30 cellular contexts compared by ENCODE assay signal in genomic region chr16:57912529-57913260, GRCh38. TPM values are rescaled to one million over a fixed set of nuclear protein-coding genes. Genes with fewer than 3 reads are reported as not detected.
DNase-seq lines count a peak whose midpoint lies in the region; ATAC-seq, FAIRE-seq and TF ChIP-seq lines count a peak whose summit lies in the region.
"Had no signal": no experiment of that assay in that cellular context is flagged by ENCODE, and none has a peak within 500 bp of the region (broad histone marks: within the 10 kb centered on the region; RNA-seq: fewer than 3 reads in every experiment).

No MANE protein-coding gene starts in this region.

- H3K79me1 ChIP-seq in mesendoderm (ENCODE audit: low read length): no peaks in the 10 kb centered on the region

- no peak overlapping the region for H4K8ac ChIP-seq in mesendoderm (ENCODE audit: low read depth, low read length)

- CTCF ChIA-PET in HEK293 (lab: Yijun Ruan, JAX): interaction anchor here (0.6 kb wide), 1 partner anchor 49 kb away, joined by 3 read pairs; no protein-coding TSS in a partner anchor
- CTCF ChIA-PET in GM12878 (lab: Yijun Ruan, JAX): no interaction called here

- no peak overlapping the region for H2BK5ac ChIP-seq in mesendoderm (ENCODE audit: low read length)

- intact Hi-C loops in GM12878 (cut with micrococcal nuclease; ENCODE audit: unreplicated experiment): no loop called here

- TF ChIP-seq CTCF in HEK293 (tag by site-specific recombination; IDR thresholded peaks at IDR 0.05) (no peak), GM12878 (IDR thresholded peaks at IDR 0.05 in 2 of 3, conservative IDR thresholded peaks at IDR 0.05 in 1 of 3; ENCODE audit: control insufficient read depth in 2 of 3, extremely low read depth in 1 of 3, insufficient read depth in 1 of 3, low read depth in 3 of 3, low read length in 3 of 3) (no peak), GM20000 (IDR thresholded peaks at IDR 0.05; ENCODE audit: extremely low read depth, missing control alignments) (no peak)

- WGBS in GM12878 (ENCODE audit: insufficient coverage, insufficient replicate concordance, low lambda C conversion rate, missing lambda C conversion rate): 52% methylated on average over 16 of the region's 16 CpGs
- WGBS in mesendoderm (ENCODE audit: extremely low coverage, insufficient coverage, low lambda C conversion rate): 100% methylated on average over 1 of the region's 16 CpGs

- no peak overlapping the region for H2AK5ac ChIP-seq in mesendoderm (ENCODE audit: low read length)

- FAIRE-seq in GM12878 (lab: Jason Lieb, UNC) (no peak), urothelium cell line (lab: Jason Lieb, UNC) (peak; percentile 98)
- FAIRE-seq: A549, GM18507 had no signal

- RAD21 ChIA-PET in GM12878 (lab: Charles Lee; ENCODE audit: unreplicated experiment): no interaction called here

- H3K4me2 ChIP-seq in GM12878 (ENCODE audit: control insufficient read depth, insufficient read depth) (no peak overlapping the region), mesendoderm (ENCODE audit: low read length) (no peak overlapping the region)
- H3K4me2 ChIP-seq: A549; BLaER1 treated with 17β-estradiol and CSF1 and Interleukin-3, amounts not matched to agents 10 nM and 100 nM had no signal

- H3K9me3 ChIP-seq in HEK293 (ENCODE audit: control insufficient read depth, insufficient read depth, low read depth, low read length) (no peaks in the 10 kb centered on the region), GM12878 (replicated peaks; ENCODE audit: control insufficient read depth, insufficient read depth, low read length) (no peaks in the 10 kb centered on the region)
- H3K9me3 ChIP-seq: A549; BLaER1 treated with 17β-estradiol and CSF1 and Interleukin-3, amounts not matched to agents 10 nM and 100 nM; Caco-2; HAP-1; SJSA1 had no signal

- H3K18ac ChIP-seq in mesendoderm (ENCODE audit: low read length): no peak overlapping the region

- no peak overlapping the region for H2AFZ ChIP-seq in GM12878 (ENCODE audit: control insufficient read depth, low read depth, low read length)
- H2AFZ ChIP-seq: GM23248 had no signal

- no peaks in the 10 kb centered on the region for H4K20me1 ChIP-seq in GM12878 (ENCODE audit: control insufficient read depth, insufficient read depth)

- H3K79me2 ChIP-seq in GM12878 (ENCODE audit: control insufficient read depth, insufficient read depth, low read length) (no peaks in the 10 kb centered on the region), mesendoderm (ENCODE audit: control insufficient read depth, insufficient read depth, low read length) (no peaks in the 10 kb centered on the region)

- POLR2A ChIA-PET in HEK293 (lab: Yijun Ruan, JAX) (no interaction called here), GM12878 (lab: Charles Lee) (no interaction called here)

- H4K5ac ChIP-seq in mesendoderm (ENCODE audit: low read length): no peak overlapping the region

- H3K36me3 ChIP-seq in HEK293 (ENCODE audit: control insufficient read depth in 2 of 2, insufficient read depth in 1 of 2, low read length in 2 of 2): no peaks in the 10 kb centered on the region
- no peaks in the 10 kb centered on the region for H3K36me3 ChIP-seq in GM12878 (ENCODE audit: control insufficient read depth in 2 of 2, insufficient read depth in 2 of 2, low read length in 1 of 2)
- H3K36me3 ChIP-seq in mesendoderm (ENCODE audit: control insufficient read depth, insufficient read depth, low read length): no peaks in the 10 kb centered on the region
- H3K36me3 ChIP-seq: BLaER1 treated with 17β-estradiol and CSF1 and Interleukin-3, amounts not matched to agents 10 nM and 100 nM; HAP-1; SJSA1 had no signal

- TF ChIP-seq POLR2A in GM12878 (IDR thresholded peaks at IDR 0.05; ENCODE audit: low read depth, low read length): no peak

- H3K9ac ChIP-seq in GM12878 (ENCODE audit: control insufficient read depth, insufficient read depth, low read length) (no peak overlapping the region), mesendoderm (ENCODE audit: low read length) (no peak overlapping the region)
- H3K9ac ChIP-seq: BLaER1 treated with 17β-estradiol and CSF1 and Interleukin-3, amounts not matched to agents 10 nM and 100 nM; GM23248 had no signal

- no TSS peak for BruUV-seq in GM12878 (replicated peaks; lab: Mats Ljungman, UMichigan)

- H2BK15ac ChIP-seq in mesendoderm (replicated peaks; ENCODE audit: low read depth): no peak overlapping the region

- H3K4ac ChIP-seq in mesendoderm (ENCODE audit: low read depth, low read length): no peak overlapping the region

- H3K27ac ChIP-seq in HEK293 (ENCODE audit: extremely low read depth, low read depth, low read length) (no peak overlapping the region), GM12878 (ENCODE audit: control insufficient read depth, insufficient read depth) (no peak overlapping the region), mesendoderm (ENCODE audit: low read depth, low read length) (no peak overlapping the region)
- H3K27ac ChIP-seq: A549; BLaER1 treated with 17β-estradiol and CSF1 and Interleukin-3, amounts not matched to agents 10 nM and 100 nM; GM23248; SJSA1 had no signal

- H3K27me3 ChIP-seq in GM12878 (replicated peaks in 1 of 2; ENCODE audit: control insufficient read depth in 2 of 2, insufficient read depth in 2 of 2, low read length in 1 of 2) (no peaks in the 10 kb centered on the region; a peak in 2 of 4 replicates), mesendoderm (ENCODE audit: insufficient read depth, low read length, poor library complexity) (no peaks in the 10 kb centered on the region)
- H3K27me3 ChIP-seq: SJSA1 had no signal

- no peak overlapping the region for H3K4me3 ChIP-seq in HEK293 (ENCODE audit: low read depth, low read length)
- H3K4me3 ChIP-seq in GM12878: no peak overlapping the region
- no peak overlapping the region for H3K4me3 ChIP-seq in mesendoderm (ENCODE audit: low read length)
- H3K4me3 ChIP-seq: A549; BLaER1 treated with 17β-estradiol and CSF1 and Interleukin-3, amounts not matched to agents 10 nM and 100 nM; GM23248; HAP-1; SJSA1 had no signal

- TF ChIP-seq RAD21 in GM12878 (IDR thresholded peaks at IDR 0.05; ENCODE audit: insufficient read depth, low read depth, low read length): no peak

- ATAC-seq in GM12878 (no peak), GM18502 (IDR thresholded peaks at IDR 0.05; ENCODE audit: poor library complexity, unreplicated experiment) (no peak)
- ATAC-seq: A549, T-cell had no signal

- H3K23ac ChIP-seq in mesendoderm (ENCODE audit: low read length): no peak overlapping the region

- DNase-seq in GM12878 (ENCODE audit: low read depth, low spot score) (no peak), mesendoderm (peak; percentile 13), urothelium cell line (ENCODE audit: low spot score) (no peak), GM20000 (ENCODE audit: low spot score) (no peak)
- no peak for DNase-seq in stimulated activated CD4-positive, alpha-beta T cell treated with anti-CD3 and anti-CD28 coated beads, Interleukin-2, amount 100 ng/mL, for 24 hours
- DNase-seq: AML-193; CD4-positive, alpha-beta memory T cell; DMS 273 treated with DMSO at 0.1 percent for 48 hours; DMS79; EL; GDM1; GM23248; NCI-H1417; NCI-H1694; NCI-H2029 treated with DMSO at 0.1 percent for 48 hours; NCI-H2227 treated with DMSO at 0.1 percent for 48 hours; NCI-H526 treated with DMSO at 0.1 percent for 48 hours; Right ventricle myocardium superior; T-cell had no signal

- no peak overlapping the region for H3K56ac ChIP-seq in mesendoderm (ENCODE audit: low read length)

- H2BK120ac ChIP-seq in mesendoderm (ENCODE audit: low read depth, low read length): no peak overlapping the region

- in situ Hi-C loops in GM12878 (cut with MboI): no loop called here

- SMC1A ChIA-PET in GM12878 (lab: Charles Lee; ENCODE audit: uncharacterized antibody, unreplicated experiment): no interaction called here

- no peaks in the 10 kb centered on the region for H3K4me1 ChIP-seq in HEK293 (ENCODE audit: control insufficient read depth, insufficient read depth, low read length)
- H3K4me1 ChIP-seq in GM12878 (ENCODE audit: control insufficient read depth, insufficient read depth, low read length): no peaks in the 10 kb centered on the region
- no peaks in the 10 kb centered on the region for H3K4me1 ChIP-seq in mesendoderm (ENCODE audit: control insufficient read depth, low read depth, low read length)
- H3K4me1 ChIP-seq: HAP-1, SJSA1 had no signal

- no peak for TF ChIP-seq EP300 in GM12878 (IDR thresholded peaks at IDR 0.05; ENCODE audit: borderline replicate concordance in 1 of 2, control insufficient read depth in 1 of 2, low read depth in 2 of 2, low read length in 2 of 2)

TF ChIP-seq in HEK293, 187 proteins besides CTCF, POLR2A, EP300 and RAD21 (continues in another document):
- TF ChIP-seq ZNF311 (tag by site-specific recombination; IDR thresholded peaks at IDR 0.05; ENCODE audit: borderline replicate concordance) (peak; percentile 84; the same call in 1 of the 2 replicates), ZNF146 (tag by site-specific recombination; IDR thresholded peaks at IDR 0.05) (no peak)

TF ChIP-seq in GM12878, 131 proteins besides CTCF, POLR2A, EP300 and RAD21 (continues in another document):
- no peak for TF ChIP-seq RUNX3 (IDR thresholded peaks at IDR 0.05; ENCODE audit: low read length)

RNA-seq across cellular contexts. Expression of gene CNGB1, which starts 58.2 kb away (rescaled TPM):
- not detected in 2 replicates for total RNA-seq in GM12878 (2013; cell fraction: nucleolus; rRNA removed)
- total RNA-seq in GM12878 (2014; rRNA removed): not detected in 2 replicates
- not detected in 2 replicates for total RNA-seq in GM12878 (2014; rRNA removed; fragmentation: Illumina TruSeq; extraction: Trizol)
- not detected in 2 replicates for total RNA-seq in GM12878 (2021)
- polyA plus RNA-seq in GM12878 (2011; ENCODE audit: low read depth): not detected
- 0.03 TPM in 1 of 2 replicates, not detected in the other for polyA plus RNA-seq in GM12878 (2011; rRNA removed)
- polyA plus RNA-seq in GM12878 (2011; cell fraction: cytosol; rRNA removed): 0.03 and 0.10 TPM in 2 replicates
- polyA plus RNA-seq in GM12878 (2011; cell fraction: nucleus; rRNA removed): 0.04 and 0.15 TPM in 2 replicates
- not detected in 2 replicates for polyA plus RNA-seq in GM12878 (2012)
- not detected in 2 replicates for polyA plus RNA-seq in GM12878 (2014; fragmentation: Illumina TruSeq; extraction: Trizol)
- polyA plus RNA-seq in GM12878 (2014; fragmentation: Nextera tagmentation; extraction: Ambion mirVana): not detected
- polyA plus RNA-seq in GM12878 (2014; rRNA removed): not detected in 2 replicates
- not detected for polyA plus RNA-seq in GM12878 (2016; fragmentation: Nextera tagmentation; extraction: Ambion mirVana)
- polyA minus RNA-seq in GM12878 (2011; rRNA and poly(A)+ RNA removed): not detected in 2 replicates
- not detected in 2 replicates for polyA minus RNA-seq in GM12878 (2011; cell fraction: cytosol; rRNA and poly(A)+ RNA removed)
- not detected in 2 replicates for polyA minus RNA-seq in GM12878 (2011; cell fraction: nucleus; rRNA and poly(A)+ RNA removed)
- 0.06 TPM for polyA plus RNA-seq in mesendoderm (2013, experiment 1 of 2)
- polyA plus RNA-seq in mesendoderm (2013, experiment 2 of 2): under 0.01 TPM
- total RNA-seq: Caco-2; CD4-positive, alpha-beta memory T cell; GM23248; LHCN-M2; MCF 10A; NCI-H460; Right ventricle myocardium superior; T-cell had no signal
- polyA plus RNA-seq: CD4-positive, alpha-beta memory T cell; GM23248 had no signal
